Comparison of ENCODE assay signal across 20 cellular contexts in genomic region chr3:32842987-32843386, GRCh38. TPM values are rescaled to one million over a fixed set of nuclear protein-coding genes. Genes with fewer than 3 reads are reported as not detected.
DNase-seq lines count a peak whose midpoint lies in the region; ATAC-seq and TF ChIP-seq lines count a peak whose summit lies in the region.
"Had no signal": no experiment of that assay in that cellular context is flagged by ENCODE, and none has a peak within 500 bp of the region (broad histone marks: within the 10 kb centered on the region; RNA-seq: fewer than 3 reads in every experiment).

No MANE protein-coding gene starts in this region.

- no peaks in the 10 kb centered on the region for H3K36me3 ChIP-seq in BLaER1 treated with 17β-estradiol and CSF1 and Interleukin-3, amounts not matched to agents 10 nM and 100 nM
- H3K36me3 ChIP-seq in iPS-15b (ENCODE audit: control insufficient read depth, insufficient read depth, low read length) (no peaks in the 10 kb centered on the region), ovary (no peaks in the 10 kb centered on the region)
- H3K36me3 ChIP-seq: breast epithelium, lower lobe of right lung, thoracic aorta had no signal

- peak overlapping the region; percentile 35 to 81 (median 67); a peak in 21 of 22 replicates for H3K4me2 ChIP-seq in BLaER1 treated with 17β-estradiol and CSF1 and Interleukin-3, amounts not matched to agents 10 nM and 100 nM

- H3K9ac ChIP-seq in BLaER1 treated with 17β-estradiol and CSF1 and Interleukin-3, amounts not matched to agents 10 nM and 100 nM, result no peak overlapping the region
- H3K9ac ChIP-seq in iPS-15b (ENCODE audit: low read depth, low read length), result peak overlapping the region; percentile 51

- H3K4me3 Mint-ChIP-seq in activated CD4-positive, alpha-beta memory T cell treated with anti-CD3 and anti-CD28 coated beads for 36 hours, result no peak overlapping the region
- H3K4me3 Mint-ChIP-seq: activated naive CD4-positive, alpha-beta T cell treated with anti-CD3 and anti-CD28 coated beads for 36 hours; natural killer cell had no signal

- H3K27ac Mint-ChIP-seq in activated CD4-positive, alpha-beta memory T cell treated with anti-CD3 and anti-CD28 coated beads for 36 hours, result no peak overlapping the region
- H3K27ac Mint-ChIP-seq: activated naive CD4-positive, alpha-beta T cell treated with anti-CD3 and anti-CD28 coated beads for 36 hours; natural killer cell had no signal

- no peak for TF ChIP-seq POLR2A in ovary (IDR thresholded peaks at IDR 0.05)

- no peaks in the 10 kb centered on the region for H3K36me3 Mint-ChIP-seq in activated CD4-positive, alpha-beta memory T cell treated with anti-CD3 and anti-CD28 coated beads for 36 hours
- H3K36me3 Mint-ChIP-seq: natural killer cell had no signal

- H3K9me3 Mint-ChIP-seq in activated CD4-positive, alpha-beta memory T cell treated with anti-CD3 and anti-CD28 coated beads for 36 hours, result no peaks in the 10 kb centered on the region
- H3K9me3 Mint-ChIP-seq: activated naive CD4-positive, alpha-beta T cell treated with anti-CD3 and anti-CD28 coated beads for 36 hours; natural killer cell had no signal

- WGBS in ovary, 3 donors, result 58 to 67% (median 66%) methylated on average over 2 of the region's 2 CpGs

- no peaks in the 10 kb centered on the region for H3K4me1 Mint-ChIP-seq in activated CD4-positive, alpha-beta memory T cell treated with anti-CD3 and anti-CD28 coated beads for 36 hours (ENCODE audit: low read depth)
- H3K4me1 Mint-ChIP-seq: natural killer cell had no signal

- peaks cover 13 to 24% (median 17%) of the 10 kb centered on the region in 10 experiments for H3K4me1 ChIP-seq in BLaER1 treated with 17β-estradiol and CSF1 and Interleukin-3, amounts not matched to agents 10 nM and 100 nM
- peaks cover 65% of the 10 kb centered on the region for H3K4me1 ChIP-seq in iPS-15b (ENCODE audit: control insufficient read depth, insufficient read depth, low read length)
- H3K4me1 ChIP-seq in ovary (ENCODE audit: insufficient read depth), result no peaks in the 10 kb centered on the region
- H3K4me1 ChIP-seq: breast epithelium had no signal

- no peak for TF ChIP-seq EP300 in ovary (IDR thresholded peaks at IDR 0.05)

- H3K4me3 ChIP-seq in BLaER1 treated with 17β-estradiol and CSF1 and Interleukin-3, amounts not matched to agents 10 nM and 100 nM, result no peak overlapping the region
- peak overlapping the region; percentile 50 for H3K4me3 ChIP-seq in iPS-15b (ENCODE audit: low read depth, low read length)
- H3K4me3 ChIP-seq in ovary, result no peak overlapping the region
- H3K4me3 ChIP-seq: breast epithelium, K562, lower lobe of right lung, thoracic aorta had no signal

- H4K20me1 ChIP-seq in BLaER1 treated with 17β-estradiol and CSF1 and Interleukin-3, amounts not matched to agents 10 nM and 100 nM, result no peaks in the 10 kb centered on the region

- POLR2A ChIA-PET in activated CD4-positive, alpha-beta memory T cell treated with anti-CD3 and anti-CD28 coated beads for 36 hours (lab: Charles Lee), result no interaction called here

- H3K27me3 ChIP-seq in BLaER1 treated with 17β-estradiol and CSF1 and Interleukin-3, amounts not matched to agents 10 nM and 100 nM, result no peaks in the 10 kb centered on the region
- no peaks in the 10 kb centered on the region for H3K27me3 ChIP-seq in iPS-15b (ENCODE audit: control insufficient read depth, insufficient read depth, low read length)
- no peaks in the 10 kb centered on the region for H3K27me3 ChIP-seq in ovary
- H3K27me3 ChIP-seq: breast epithelium had no signal

- no peak for TF ChIP-seq CTCF in ovary (IDR thresholded peaks at IDR 0.05)

- intact Hi-C loops in ovary (cut with DNase I), result no loop called here
- intact Hi-C loops in activated CD4-positive, alpha-beta memory T cell treated with anti-CD3 and anti-CD28 coated beads for 36 hours (cut with micrococcal nuclease), result no loop called here

- peak; percentile 7 for ATAC-seq in HG02642 (IDR thresholded peaks at IDR 0.05; ENCODE audit: poor library complexity, unreplicated experiment)
- ATAC-seq: K562, lower lobe of right lung, natural killer cell, right cardiac atrium had no signal

- peaks cover 0 to 10% (median 0%) of the 10 kb centered on the region in 11 experiments; a peak in 2 of 22 replicates for H3K9me3 ChIP-seq in BLaER1 treated with 17β-estradiol and CSF1 and Interleukin-3, amounts not matched to agents 10 nM and 100 nM (replicated peaks in 1 of 11)
- H3K9me3 ChIP-seq in iPS-15b (ENCODE audit: control insufficient read depth, insufficient read depth, low read length), result no peaks in the 10 kb centered on the region
- no peaks in the 10 kb centered on the region for H3K9me3 ChIP-seq in ovary
- H3K9me3 ChIP-seq: breast epithelium, lower lobe of right lung, thoracic aorta had no signal

- no peak overlapping the region; a peak in 1 of 22 replicates for H3K27ac ChIP-seq in BLaER1 treated with 17β-estradiol and CSF1 and Interleukin-3, amounts not matched to agents 10 nM and 100 nM
- no peak overlapping the region for H3K27ac ChIP-seq in ovary
- H3K27ac ChIP-seq: breast epithelium, lower lobe of right lung, thoracic aorta had no signal

- DNase-seq in SIG-M5 treated with dmso at 0.1 percent for 504 hours (lab: John Stamatoyannopoulos, UW; ENCODE audit: unreplicated experiment), result peak; percentile 82
- DNase-seq in activated naive CD4-positive, alpha-beta T cell (lab: John Stamatoyannopoulos, UW), result no peak
- DNase-seq in AG08396 (ENCODE audit: low spot score), result no peak
- no peak for DNase-seq in ovary
- no peak for DNase-seq in activated CD4-positive, alpha-beta memory T cell treated with anti-CD3 and anti-CD28 coated beads for 36 hours
- DNase-seq: activated naive CD4-positive, alpha-beta T cell treated with anti-CD3 and anti-CD28 coated beads for 36 hours; DMS 273 treated with DMSO at 0.1 percent for 48 hours; effector memory CD4-positive, alpha-beta T cell; lower lobe of right lung; natural killer cell; NCI-H345; right cardiac atrium; stimulated activated CD4-positive, alpha-beta T cell treated with anti-CD3 and anti-CD28 coated beads, Interleukin-1b, Interleukin-23, amount 100 ng/mL, for 48 hours had no signal

- H3K27me3 Mint-ChIP-seq in activated CD4-positive, alpha-beta memory T cell treated with anti-CD3 and anti-CD28 coated beads for 36 hours, result no peaks in the 10 kb centered on the region

- CTCF ChIA-PET in activated CD4-positive, alpha-beta memory T cell treated with anti-CD3 and anti-CD28 coated beads for 36 hours (lab: Charles Lee), result no interaction called here

RNA-seq across cellular contexts. Expression of gene TRIM71, which starts 25.2 kb away (rescaled TPM):
- total RNA-seq in ovary, result under 1 TPM in 4 of 7 donors, not detected in 3; 0.05 to 0.43 (median 0.21) TPM
- under 1 TPM in 1 of 2 donors, not detected in 1; 0.06 TPM for polyA plus RNA-seq in ovary
- under 1 TPM; 0.02 TPM for total RNA-seq in activated CD4-positive, alpha-beta memory T cell treated with anti-CD3 and anti-CD28 coated beads for 36 hours
- total RNA-seq: OCI-LY7, right cardiac atrium, thoracic aorta had no signal
- polyA plus RNA-seq: right cardiac atrium had no signal
